8 cellular contexts compared by ENCODE assay signal in the genomic region with DNA sequence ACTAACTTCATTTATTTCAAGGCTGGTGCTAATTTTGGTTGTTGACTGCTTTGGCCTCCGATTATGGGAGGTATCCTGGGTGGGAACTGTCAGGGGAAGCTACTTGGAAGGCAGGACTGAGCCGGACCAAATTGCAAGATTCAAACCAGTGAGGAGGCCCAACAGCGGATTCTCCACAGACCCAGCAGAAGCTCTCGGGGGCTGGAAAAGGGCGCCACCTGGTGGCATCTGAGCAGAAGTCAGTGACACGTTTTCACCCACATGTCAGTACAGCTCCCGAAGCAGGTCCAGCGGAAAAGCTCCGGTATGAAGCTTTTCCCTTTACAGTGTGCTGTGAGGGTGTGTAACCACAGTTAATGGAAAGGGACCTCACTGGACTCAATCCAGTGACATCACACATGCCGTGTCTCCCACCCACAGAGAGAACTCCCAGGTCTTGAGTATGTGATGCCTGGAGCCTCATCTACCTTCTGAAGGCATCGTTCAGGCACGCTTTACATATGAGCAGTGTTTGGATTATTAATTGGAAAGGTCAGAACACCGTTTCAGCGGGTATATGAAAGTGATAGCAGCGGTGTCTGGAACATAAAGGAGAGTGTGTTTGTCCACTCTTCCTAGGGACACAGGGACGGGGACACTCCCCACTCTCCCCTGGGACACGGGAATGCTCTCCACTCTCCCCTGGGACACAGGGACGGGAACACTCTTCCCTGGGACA. TPM values are rescaled to one million over a fixed set of nuclear protein-coding genes. Genes with fewer than 3 reads are reported as not detected.
A peak's percentile ranks its signal among the peaks of the same experiment; 100 is the strongest.
DNase-seq lines count a peak whose midpoint lies in the region; ATAC-seq and TF ChIP-seq lines count a peak whose summit lies in the region.

No MANE protein-coding gene starts in this region.

- TF ChIP-seq POLR2A in HCT116 (IDR thresholded peaks at IDR 0.05; ENCODE audit: borderline replicate concordance, extremely low read depth, insufficient read depth, insufficient read length), result no peak

- H3K27ac Mint-ChIP-seq in CD8-positive, alpha-beta memory T cell, result peak overlapping the region in 1 of 8 donors; percentile 3

- intact Hi-C loops in HCT116 (cut with micrococcal nuclease), result loop anchor here (1.0 to 5.0 kb wide), 5 partner anchors 15 to 463 kb away; no protein-coding TSS in a partner anchor

- RAD21 ChIA-PET in HCT116 (lab: Charles Lee; ENCODE audit: low non-redundant PET in 1 of 2, low total read pairs in 2 of 2, uncharacterized antibody in 2 of 2, unreplicated experiment in 2 of 2), result interaction anchor here (1.0 to 1.8 kb wide), 4 partner anchors 54 to 201 kb away, joined by 4 to 7 read pairs (median 6); no protein-coding TSS in a partner anchor

- POLR2A ChIA-PET in CD8-positive, alpha-beta memory T cell (lab: Charles Lee), result interaction anchor here (0.8 to 1.1 kb wide), 2 partner anchors 200 to 618 kb away, joined by 3 to 4 read pairs; no protein-coding TSS in a partner anchor
- POLR2A ChIA-PET in HCT116 (lab: Charles Lee), result no interaction called here

- H4K20me1 ChIP-seq in HCT116 (ENCODE audit: insufficient read depth), result no peaks in the 10 kb centered on the region

- peak; percentile 66 to 84 (median 68) for DNase-seq in CD8-positive, alpha-beta memory T cell
- peak; percentile 76 for DNase-seq in HCT116 (ENCODE audit: low read depth, low spot score)
- DNase-seq in NCI-H2196 (lab: John Stamatoyannopoulos, UW; ENCODE audit: unreplicated experiment), result peak; percentile 84
- DNase-seq in WERI-Rb-1, result peak; percentile 88
- DNase-seq in T47D (ENCODE audit: low read depth in 1 of 2, low spot score in 1 of 2), result peak; percentile 78 to 94
- peak; percentile 94 for DNase-seq in islet precursor cell
- peak; percentile 62 to 82 (median 68) for DNase-seq in stimulated activated CD4-positive, alpha-beta T cell treated with anti-CD3 and anti-CD28 coated beads, Interleukin-1b, Interleukin-23, amount 100 ng/mL, for 24 hours (ENCODE audit: low read depth in 4 of 4, low spot score in 1 of 4)

- no peaks in the 10 kb centered on the region for H3K36me3 Mint-ChIP-seq in CD8-positive, alpha-beta memory T cell

- H3K9me3 Mint-ChIP-seq in CD8-positive, alpha-beta memory T cell, result peaks cover 0 to 17% (median 8%) of the 10 kb centered on the region in 5 donors

- H3K27ac ChIP-seq in CD8-positive, alpha-beta memory T cell (ENCODE audit: low read depth, low read length), result no peak overlapping the region
- H3K27ac ChIP-seq in HCT116 (ENCODE audit: low read depth, low read length) (no peak overlapping the region), WERI-Rb-1 (no peak overlapping the region)

- peak overlapping the region; percentile 59 for H3K4me2 ChIP-seq in HCT116 (ENCODE audit: low read length)

- H3K9me3 ChIP-seq in CD8-positive, alpha-beta memory T cell (ENCODE audit: low read length), result no peaks in the 10 kb centered on the region
- no peaks in the 10 kb centered on the region for H3K9me3 ChIP-seq in HCT116 (ENCODE audit: control insufficient read depth in 1 of 2, insufficient read depth in 1 of 2, low read depth in 1 of 2, low read length in 2 of 2)
- peaks cover 19% of the 10 kb centered on the region for H3K9me3 ChIP-seq in WERI-Rb-1 (ENCODE audit: severe bottlenecking)

- H3K4me3 ChIP-seq in CD8-positive, alpha-beta memory T cell (ENCODE audit: low read length), result no peak overlapping the region
- H3K4me3 ChIP-seq in HCT116 (replicated peaks in 1 of 2; ENCODE audit: low read depth in 1 of 2, low read length in 2 of 2) (no peak overlapping the region), WERI-Rb-1 (ENCODE audit: low read depth, low read length) (no peak overlapping the region; the same call in 1 of the 2 replicates)

- ATAC-seq in HCT116 (peak; percentile 96), GM18868 (IDR thresholded peaks at IDR 0.05; ENCODE audit: unreplicated experiment) (no peak)

- peaks cover 17% of the 10 kb centered on the region for H3K27me3 ChIP-seq in CD8-positive, alpha-beta memory T cell (ENCODE audit: insufficient read depth, low read length, poor library complexity, severe bottlenecking)
- no peaks in the 10 kb centered on the region for H3K27me3 ChIP-seq in HCT116 (ENCODE audit: insufficient read depth, low read length)
- peaks cover 24% of the 10 kb centered on the region for H3K27me3 ChIP-seq in WERI-Rb-1 (ENCODE audit: insufficient read depth, low read depth, severe bottlenecking)

- H3K36me3 ChIP-seq in CD8-positive, alpha-beta memory T cell (ENCODE audit: insufficient read depth, low read length), result no peaks in the 10 kb centered on the region
- H3K36me3 ChIP-seq in HCT116 (ENCODE audit: control insufficient read depth in 1 of 2, insufficient read depth in 2 of 2, low read length in 2 of 2) (no peaks in the 10 kb centered on the region), WERI-Rb-1 (no peaks in the 10 kb centered on the region)

- TF ChIP-seq CTCF in HCT116 (IDR thresholded peaks at IDR 0.05 in 2 of 3, conservative IDR thresholded peaks at IDR 0.05 in 1 of 3; ENCODE audit: borderline replicate concordance in 1 of 3, insufficient read depth in 1 of 3, low read depth in 2 of 3, low read length in 2 of 3) (peak; percentile 84 to 94 (median 94)), WERI-Rb-1 (IDR thresholded peaks at IDR 0.05; ENCODE audit: low read depth, low read length) (peak; percentile 92)

- H3K9ac ChIP-seq in HCT116 (ENCODE audit: low read length), result peak overlapping the region; percentile 25; the same call in 1 of the 2 replicates

- H3K4me3 Mint-ChIP-seq in CD8-positive, alpha-beta memory T cell, result no peak overlapping the region

- no peaks in the 10 kb centered on the region for H3K9me2 ChIP-seq in HCT116 (ENCODE audit: insufficient read depth)

- in situ Hi-C loops in T47D (cut with HindIII; ENCODE audit: low pct_unique_long_range_greater_than_20kb, low sequenced_read_pairs), result no loop called here

- no peaks in the 10 kb centered on the region for H3K79me2 ChIP-seq in HCT116 (ENCODE audit: insufficient read depth, low read length)

- peaks cover 13 to 20% (median 14%) of the 10 kb centered on the region in 3 donors for H3K4me1 Mint-ChIP-seq in CD8-positive, alpha-beta memory T cell

- peak; percentile 98 for TF ChIP-seq RAD21 in HCT116 (IDR thresholded peaks at IDR 0.05; ENCODE audit: low read depth)

- no TSS peak for BruUV-seq in HCT116 (replicated peaks; lab: Mats Ljungman, UMichigan)

- peaks cover 36 to 44% of the 10 kb centered on the region in 2 donors for H3K27me3 Mint-ChIP-seq in CD8-positive, alpha-beta memory T cell

- peak overlapping the region; percentile 87 for H2AFZ ChIP-seq in HCT116 (ENCODE audit: low read depth, low read length, poor library complexity, severe bottlenecking)

- no peaks in the 10 kb centered on the region for H3K4me1 ChIP-seq in CD8-positive, alpha-beta memory T cell (ENCODE audit: insufficient read depth, low read length)
- H3K4me1 ChIP-seq in HCT116 (ENCODE audit: control insufficient read depth in 1 of 2, insufficient read depth in 2 of 2, low read length in 2 of 2), result peaks cover 0 to 8% of the 10 kb centered on the region in 2 experiments; a peak in 2 of 4 replicates

- CTCF ChIA-PET in CD8-positive, alpha-beta memory T cell (lab: Charles Lee), result interaction anchor here (0.6 to 4.2 kb wide), 12 partner anchors 9 to 461 kb away, joined by 3 to 41 read pairs (median 3); no protein-coding TSS in a partner anchor
- CTCF ChIA-PET in HCT116 (lab: Charles Lee), result interaction anchor here (0.6 to 2.8 kb wide), 12 partner anchors 8 to 461 kb away, joined by 3 to 46 read pairs (median 6); no protein-coding TSS in a partner anchor

TF ChIP-seq in HCT116, 20 proteins besides CTCF, POLR2A, EP300 and RAD21:
- TF ChIP-seq CBX3 (IDR thresholded peaks at IDR 0.05; ENCODE audit: low read depth) (peak; percentile 52; the same call in 1 of the 2 replicates), YY1 (IDR thresholded peaks at IDR 0.05; ENCODE audit: extremely low read depth, insufficient replicate concordance, low read depth, low read length) (peak; percentile 29), TCF7L2 (IDR thresholded peaks at IDR 0.05; ENCODE audit: borderline replicate concordance, extremely low read depth, insufficient read depth, insufficient read length) (no peak)
- TF ChIP-seq, protein P1, sequence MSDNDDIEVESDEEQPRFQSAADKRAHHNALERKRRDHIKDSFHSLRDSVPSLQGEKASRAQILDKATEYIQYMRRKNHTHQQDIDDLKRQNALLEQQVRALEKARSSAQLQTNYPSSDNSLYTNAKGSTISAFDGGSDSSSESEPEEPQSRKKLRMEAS (IDR thresholded peaks at IDR 0.05), result peak; percentile 82

RNA-seq across cellular contexts. Expression of a gene that starts 3.6 kb away (rescaled TPM):
- total RNA-seq in CD8-positive, alpha-beta memory T cell, result not detected
- not detected for polyA plus RNA-seq in CD8-positive, alpha-beta memory T cell
- not detected for total RNA-seq in HCT116 (2021; ENCODE audit: unreplicated experiment)
- polyA plus RNA-seq in HCT116 (2012), result 0.10 TPM in 1 of 2 replicates, not detected in the other

RNA-seq across cellular contexts. Expression of a gene that starts 4.6 kb away (rescaled TPM):
- total RNA-seq in CD8-positive, alpha-beta memory T cell, result not detected
- not detected for polyA plus RNA-seq in CD8-positive, alpha-beta memory T cell
- not detected for total RNA-seq in HCT116 (2021; ENCODE audit: unreplicated experiment)
- polyA plus RNA-seq in HCT116 (2012), result not detected in 2 replicates
